Comparison of ENCODE assay signal across 14 cellular contexts in the genomic region with DNA sequence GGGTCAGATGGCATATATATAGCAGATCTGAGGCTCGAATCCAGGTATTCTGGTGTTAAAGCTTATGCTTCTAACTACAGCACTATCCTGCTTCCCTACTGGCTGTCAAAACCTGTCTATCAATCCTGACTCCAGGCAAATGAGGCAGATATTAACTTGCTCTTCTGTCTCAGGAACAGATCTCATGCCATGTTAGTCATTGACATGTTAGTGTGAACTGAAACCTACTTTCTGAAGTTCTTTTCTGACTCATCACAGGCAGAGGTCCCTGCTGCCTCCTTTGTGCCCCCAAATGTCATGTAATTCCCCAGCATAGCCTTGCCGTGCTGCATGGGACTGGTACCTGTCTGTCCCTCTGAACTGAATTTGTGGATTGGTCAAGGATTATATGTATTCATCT.
DNase-seq lines count a peak whose midpoint lies in the region; ATAC-seq and TF ChIP-seq lines count a peak whose summit lies in the region.
"Had no signal": no experiment of that assay in that cellular context is flagged by ENCODE, and none has a peak within 500 bp of the region (broad histone marks: within the 10 kb centered on the region; RNA-seq: fewer than 3 reads in every experiment).

No MANE protein-coding gene starts in this region.

- peak; percentile 35 for DNase-seq in GM20000 (ENCODE audit: low spot score)
- DNase-seq in islet precursor cell: peak; percentile 17
- DNase-seq in NCI-H187 (lab: John Stamatoyannopoulos, UW): no peak
- DNase-seq in NCI-H526 (lab: John Stamatoyannopoulos, UW): no peak
- no peak for DNase-seq in ovary
- DNase-seq: esophagus squamous epithelium, H7, left ventricle myocardium inferior, NCI-H524, retina, stomach had no signal

- no peaks in the 10 kb centered on the region for H3K27me3 ChIP-seq in OCI-LY3 (ENCODE audit: low read depth, low read length)
- no peaks in the 10 kb centered on the region for H3K27me3 ChIP-seq in ovary
- H3K27me3 ChIP-seq: esophagus squamous epithelium, stomach had no signal

- H3K27ac ChIP-seq in OCI-LY3 (ENCODE audit: low read length) (peak overlapping the region; percentile 52), ovary (no peak overlapping the region)
- H3K27ac ChIP-seq: esophagus squamous epithelium, stomach had no signal

- peak overlapping the region; percentile 61 for H3K9ac ChIP-seq in OCI-LY3 (ENCODE audit: low read length)

- H3K9me3 ChIP-seq in OCI-LY3 (ENCODE audit: insufficient read depth, low read length) (no peaks in the 10 kb centered on the region), ovary (no peaks in the 10 kb centered on the region)
- H3K9me3 ChIP-seq: esophagus squamous epithelium had no signal

- intact Hi-C loops in ovary (cut with DNase I): loop anchor here (5.0 to 10.0 kb wide), 4 partner anchors 124 to 894 kb away; a partner anchor contains a TSS

- H3K36me3 ChIP-seq in OCI-LY3 (replicated peaks; ENCODE audit: low read depth, low read length): peaks cover 3% of the 10 kb centered on the region
- H3K36me3 ChIP-seq in ovary: no peaks in the 10 kb centered on the region
- H3K36me3 ChIP-seq: esophagus squamous epithelium, left ventricle myocardium inferior, stomach had no signal

- H3K4me3 ChIP-seq in OCI-LY3 (ENCODE audit: low read length): peak overlapping the region; percentile 71
- H3K4me3 ChIP-seq in ovary: no peak overlapping the region

- WGBS in ovary, 3 donors: 78 to 85% (median 81%) methylated on average over 2 of the region's 2 CpGs

- no peak for TF ChIP-seq EP300 in ovary (IDR thresholded peaks at IDR 0.05)

- peak; percentile 65 for ATAC-seq in GM18498 (IDR thresholded peaks at IDR 0.05; ENCODE audit: unreplicated experiment)
- no peak for ATAC-seq in HG03520 (IDR thresholded peaks at IDR 0.05; ENCODE audit: unreplicated experiment)

- no peak overlapping the region for H2AFZ ChIP-seq in OCI-LY3 (ENCODE audit: low read depth, low read length)

- H3K4me2 ChIP-seq in OCI-LY3 (ENCODE audit: low read length): peak overlapping the region; percentile 80

- peaks cover 61% of the 10 kb centered on the region for H3K4me1 ChIP-seq in OCI-LY3 (ENCODE audit: low read length)
- H3K4me1 ChIP-seq in ovary (ENCODE audit: insufficient read depth): peaks cover 2% of the 10 kb centered on the region

- TF ChIP-seq CTCF in GM20000 (IDR thresholded peaks at IDR 0.05; ENCODE audit: extremely low read depth, missing control alignments) (no peak), OCI-LY3 (IDR thresholded peaks at IDR 0.05; ENCODE audit: low read depth, low read length) (no peak), ovary (IDR thresholded peaks at IDR 0.05) (no peak)

- H4K20me1 ChIP-seq in OCI-LY3 (ENCODE audit: insufficient read depth, low read length): no peaks in the 10 kb centered on the region

- TF ChIP-seq POLR2A in ovary (IDR thresholded peaks at IDR 0.05): no peak

- H3K79me2 ChIP-seq in OCI-LY3 (ENCODE audit: low read length): no peaks in the 10 kb centered on the region

Comparison
In these comparisons a context has a peak if more than half of its experiments do, and no peak if none do; other contexts are left out.
1. DNase-seq: peak in GM20000 (single experiment) and islet precursor cell (single experiment); none in NCI-H187 (0 of 2), NCI-H526 (0 of 2) and ovary (0 of 5).